ENCODE assay signal across 26 cellular contexts in genomic region chr10:113553149-113553548, GRCh38. TPM values are rescaled to one million over a fixed set of nuclear protein-coding genes. Genes with fewer than 3 reads are reported as not detected.
"Had no signal": no experiment of that assay in that cellular context is flagged by ENCODE, and none has a peak within 500 bp of the region (broad histone marks: within the 10 kb centered on the region; RNA-seq: fewer than 3 reads in every experiment).

No MANE protein-coding gene starts in this region.

- ATAC-seq: natural killer cell; right cardiac atrium; stimulated activated effector memory CD8-positive, alpha-beta T cell treated with anti-CD3 and anti-CD28 coated beads, Interleukin-12 subunit alpha, Interleukin-12 subunit beta, amount 100 ng/mL, for 72 hours; T-helper 17 cell had no signal

- DNase-seq: activated CD4-positive, alpha-beta memory T cell treated with anti-CD3 and anti-CD28 coated beads for 36 hours; activated CD4-positive, alpha-beta T cell treated with anti-CD3 and anti-CD28 coated beads for 48 hours; activated naive CD4-positive, alpha-beta T cell treated with anti-CD3 and anti-CD28 coated beads for 36 hours; activated naive CD8-positive, alpha-beta T cell treated with anti-CD3 and anti-CD28 coated beads, Interleukin-2, amount 10 ng/mL, durations not matched to agents 7 days and 5 days; activated T-cell treated with anti-CD3 and anti-CD28 coated beads, Interleukin-2, amount 50 U/mL, for 48 hours; amniotic stem cell; effector CD4-positive, alpha-beta T cell; erythroblast; foreskin fibroblast; kidney; natural killer cell; ovary; right cardiac atrium; stimulated activated CD4-positive, alpha-beta T cell treated with anti-CD3 and anti-CD28 coated beads, Interleukin-2, amount 100 ng/mL, for 24 hours; T-helper 17 cell; testis; trophoblast cell had no signal

- H3K9me3 Mint-ChIP-seq: activated CD4-positive, alpha-beta memory T cell treated with anti-CD3 and anti-CD28 coated beads for 36 hours; activated naive CD4-positive, alpha-beta T cell treated with anti-CD3 and anti-CD28 coated beads for 36 hours; activated naive CD8-positive, alpha-beta T cell treated with anti-CD3 and anti-CD28 coated beads, Interleukin-2, amount 10 ng/mL, durations not matched to agents 7 days and 5 days; dendritic cell treated with granulocyte-macrophage colony-stimulating factor and Interleukin-4, amounts not matched to agents 40 ng/mL and 50 ng/mL, for 4 days; mesothelial cell of epicardium; natural killer cell; stimulated activated effector memory CD8-positive, alpha-beta T cell treated with anti-CD3 and anti-CD28 coated beads, Interleukin-12 subunit alpha, Interleukin-12 subunit beta, amount 100 ng/mL, for 72 hours had no signal

- H3K4me1 Mint-ChIP-seq: natural killer cell; stimulated activated effector memory CD8-positive, alpha-beta T cell treated with anti-CD3 and anti-CD28 coated beads, Interleukin-12 subunit alpha, Interleukin-12 subunit beta, amount 100 ng/mL, for 72 hours had no signal

- H3K36me3 Mint-ChIP-seq: activated CD4-positive, alpha-beta memory T cell treated with anti-CD3 and anti-CD28 coated beads for 36 hours; activated naive CD8-positive, alpha-beta T cell treated with anti-CD3 and anti-CD28 coated beads, Interleukin-2, amount 10 ng/mL, durations not matched to agents 7 days and 5 days; mesothelial cell of epicardium; natural killer cell; stimulated activated effector memory CD8-positive, alpha-beta T cell treated with anti-CD3 and anti-CD28 coated beads, Interleukin-12 subunit alpha, Interleukin-12 subunit beta, amount 100 ng/mL, for 72 hours had no signal

- H3K27ac Mint-ChIP-seq: activated CD4-positive, alpha-beta memory T cell treated with anti-CD3 and anti-CD28 coated beads for 36 hours; activated naive CD4-positive, alpha-beta T cell treated with anti-CD3 and anti-CD28 coated beads for 36 hours; activated naive CD8-positive, alpha-beta T cell treated with anti-CD3 and anti-CD28 coated beads, Interleukin-2, amount 10 ng/mL, durations not matched to agents 7 days and 5 days; dendritic cell treated with granulocyte-macrophage colony-stimulating factor and Interleukin-4, amounts not matched to agents 40 ng/mL and 50 ng/mL, for 4 days; mesothelial cell of epicardium; natural killer cell; stimulated activated effector memory CD8-positive, alpha-beta T cell treated with anti-CD3 and anti-CD28 coated beads, Interleukin-12 subunit alpha, Interleukin-12 subunit beta, amount 100 ng/mL, for 72 hours; T-helper 17 cell had no signal

- H3K4me3 Mint-ChIP-seq: activated CD4-positive, alpha-beta memory T cell treated with anti-CD3 and anti-CD28 coated beads for 36 hours; activated naive CD4-positive, alpha-beta T cell treated with anti-CD3 and anti-CD28 coated beads for 36 hours; activated naive CD8-positive, alpha-beta T cell treated with anti-CD3 and anti-CD28 coated beads, Interleukin-2, amount 10 ng/mL, durations not matched to agents 7 days and 5 days; dendritic cell treated with granulocyte-macrophage colony-stimulating factor and Interleukin-4, amounts not matched to agents 40 ng/mL and 50 ng/mL, for 4 days; mesothelial cell of epicardium; natural killer cell; stimulated activated effector memory CD8-positive, alpha-beta T cell treated with anti-CD3 and anti-CD28 coated beads, Interleukin-12 subunit alpha, Interleukin-12 subunit beta, amount 100 ng/mL, for 72 hours; T-helper 17 cell had no signal

- H3K4me3 ChIP-seq: cardiac muscle cell, lung, ovary, skin epidermis, testis, vagina had no signal

RNA-seq across cellular contexts. Expression of gene HABP2, which starts 0.3 kb away (rescaled TPM):
- total RNA-seq: activated CD4-positive, alpha-beta memory T cell treated with anti-CD3 and anti-CD28 coated beads for 36 hours; activated naive CD4-positive, alpha-beta T cell treated with anti-CD3 and anti-CD28 coated beads for 36 hours; activated naive CD8-positive, alpha-beta T cell treated with anti-CD3 and anti-CD28 coated beads, Interleukin-2, amount 10 ng/mL, durations not matched to agents 7 days and 5 days; cardiac muscle cell; fibroblast of lung; mesothelial cell of epicardium; natural killer cell; pulmonary artery endothelial cell; T-helper 17 cell; vagina had no signal
